ENCODE assay signal across 8 cellular contexts in the genomic region with DNA sequence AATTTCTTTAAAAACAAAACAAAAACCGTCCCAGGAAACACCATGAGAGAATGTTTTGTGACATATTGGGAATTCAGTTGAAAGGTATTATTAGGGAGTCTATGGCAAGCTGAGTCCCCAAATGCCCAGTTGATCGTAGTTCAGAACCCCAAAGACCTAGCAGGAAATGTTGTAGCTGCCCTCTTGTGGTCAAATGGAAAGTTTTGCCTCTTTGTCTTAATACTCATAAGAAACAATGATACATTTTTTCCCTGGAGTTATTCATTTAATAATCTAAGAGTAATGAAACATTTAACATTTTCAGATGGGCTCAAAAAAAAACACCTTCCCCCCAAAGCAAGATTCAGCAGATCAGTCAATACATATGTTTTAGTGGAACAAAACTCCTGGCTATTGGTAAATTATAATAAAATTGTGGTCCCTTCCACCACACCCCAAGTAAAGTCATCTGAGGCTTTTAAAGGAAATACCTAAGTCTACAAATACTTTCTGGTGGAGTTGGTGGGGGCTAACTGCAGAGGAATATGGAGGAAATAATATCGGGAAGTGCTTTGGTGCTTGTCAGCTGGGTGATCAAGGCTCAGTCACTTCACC.
A peak's percentile ranks its signal among the peaks of the same experiment; 100 is the strongest.
DNase-seq lines count a peak whose midpoint lies in the region; ATAC-seq and TF ChIP-seq lines count a peak whose summit lies in the region.

No MANE protein-coding gene starts in this region.

- DNase-seq in NCI-H2196 (lab: John Stamatoyannopoulos, UW; ENCODE audit: unreplicated experiment) (peak; percentile 14), NCI-H2196 treated with DMSO at 0.1 percent for 48 hours (lab: John Stamatoyannopoulos, UW; ENCODE audit: unreplicated experiment) (no peak), RKO (ENCODE audit: low spot score) (peak; percentile 70), erythroblast (lab: John Stamatoyannopoulos, UW) (peak; percentile 19 to 49), pons (ENCODE audit: low spot score) (peak; percentile 76), GDM1 (lab: John Stamatoyannopoulos, UW) (no peak)

- no peak for TF ChIP-seq POLR2A in erythroblast (IDR thresholded peaks at IDR 0.05; ENCODE audit: low read length)

- ATAC-seq in HG03565 (IDR thresholded peaks at IDR 0.05; ENCODE audit: unreplicated experiment), result peak; percentile 63
- ATAC-seq in activated CD4-positive, CD25-positive, alpha-beta regulatory T cell treated with anti-CD3 and anti-CD28 coated beads, Interleukin-2, amount 50 U/mL, for 24 hours, result no peak

Comparison
In these comparisons a context has a peak if more than half of its experiments do, and no peak if none do; other contexts are left out.
1. DNase-seq: peak in NCI-H2196 (single experiment), RKO (single experiment), erythroblast (2 of 2) and pons (single experiment); none in NCI-H2196 treated with DMSO at 0.1 percent for 48 hours (single experiment) and GDM1 (single experiment).